1 cellular context compared by ENCODE assay signal in genomic region chr6:166195861-166196238, GRCh38.
TF ChIP-seq lines count a peak whose summit lies in the region.

No MANE protein-coding gene starts in this region.

TF ChIP-seq in IMR-90, 13 proteins besides CTCF, POLR2A, EP300 and RAD21 (continued from another document):
- TF ChIP-seq, protein P1, sequence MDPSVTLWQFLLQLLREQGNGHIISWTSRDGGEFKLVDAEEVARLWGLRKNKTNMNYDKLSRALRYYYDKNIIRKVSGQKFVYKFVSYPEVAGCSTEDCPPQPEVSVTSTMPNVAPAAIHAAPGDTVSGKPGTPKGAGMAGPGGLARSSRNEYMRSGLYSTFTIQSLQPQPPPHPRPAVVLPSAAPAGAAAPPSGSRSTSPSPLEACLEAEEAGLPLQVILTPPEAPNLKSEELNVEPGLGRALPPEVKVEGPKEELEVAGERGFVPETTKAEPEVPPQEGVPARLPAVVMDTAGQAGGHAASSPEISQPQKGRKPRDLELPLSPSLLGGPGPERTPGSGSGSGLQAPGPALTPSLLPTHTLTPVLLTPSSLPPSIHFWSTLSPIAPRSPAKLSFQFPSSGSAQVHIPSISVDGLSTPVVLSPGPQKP (IDR thresholded peaks at IDR 0.05; ENCODE audit: borderline replicate concordance, low read depth, low read length) = no peak
- TF ChIP-seq NFE2L2 (IDR thresholded peaks at IDR 0.05; ENCODE audit: low read depth, low read length) (no peak), CEBPB (IDR thresholded peaks at IDR 0.05; ENCODE audit: low read depth, low read length) (no peak), SMC3 (IDR thresholded peaks at IDR 0.05; ENCODE audit: low read depth, low read length) (no peak), USF2 (IDR thresholded peaks at IDR 0.05; ENCODE audit: low read depth, low read length) (no peak), RFX5 (IDR thresholded peaks at IDR 0.05; ENCODE audit: low read depth, low read length) (no peak), CHD1 (IDR thresholded peaks at IDR 0.05; ENCODE audit: low read depth, low read length) (no peak), FOS (IDR thresholded peaks at IDR 0.05; ENCODE audit: low read depth, low read length) (no peak), MAZ (IDR thresholded peaks at IDR 0.05; ENCODE audit: borderline replicate concordance, low read depth, low read length) (no peak), BHLHE40 (IDR thresholded peaks at IDR 0.05; ENCODE audit: low read depth, low read length) (no peak), MXI1 (IDR thresholded peaks at IDR 0.05; ENCODE audit: borderline replicate concordance, low read depth, low read length) (no peak)
TF ChIP-seq in IMR-90: peak in this region for 0.
